10 cellular contexts compared by ENCODE assay signal in genomic region chr14:21107360-21107781, GRCh38. TPM values are rescaled to one million over a fixed set of nuclear protein-coding genes. Genes with fewer than 3 reads are reported as not detected.
A peak's percentile ranks its signal among the peaks of the same experiment; 100 is the strongest.
DNase-seq lines count a peak whose midpoint lies in the region; ATAC-seq, FAIRE-seq and TF ChIP-seq lines count a peak whose summit lies in the region.
"Had no signal": no experiment of that assay in that cellular context is flagged by ENCODE, and none has a peak within 500 bp of the region (broad histone marks: within the 10 kb centered on the region; RNA-seq: fewer than 3 reads in every experiment).

No MANE protein-coding gene starts in this region.

- no peaks in the 10 kb centered on the region for H3K27me3 ChIP-seq in GM23248 (replicated peaks; ENCODE audit: insufficient read depth)
- no peaks in the 10 kb centered on the region for H3K27me3 ChIP-seq in RWPE2 (ENCODE audit: insufficient read depth, poor library complexity, severe bottlenecking)
- no peaks in the 10 kb centered on the region for H3K27me3 ChIP-seq in gastrocnemius medialis

- H3K36me3 ChIP-seq in GM23248 (ENCODE audit: low read depth) = no peaks in the 10 kb centered on the region
- no peaks in the 10 kb centered on the region for H3K36me3 ChIP-seq in RWPE2 (ENCODE audit: low read depth)
- no peaks in the 10 kb centered on the region for H3K36me3 ChIP-seq in gastrocnemius medialis

- H3K9me3 ChIP-seq in GM23248 (ENCODE audit: low read depth) (no peaks in the 10 kb centered on the region), RWPE2 (ENCODE audit: severe bottlenecking) (no peaks in the 10 kb centered on the region), gastrocnemius medialis (no peaks in the 10 kb centered on the region)

- in situ Hi-C loops in GM23248 (cut with MboI) = no loop called here
- in situ Hi-C loops in gastrocnemius medialis (cut with MboI; ENCODE audit: low sequenced_read_pairs in 4 of 4) = loop anchor here (5.0 to 25.0 kb wide), 5 partner anchors 40 to 420 kb away; partner anchors contain the start of genes ANG (in 2 of the 4) and RNASE4 (in 2 of the 4)

- DNase-seq in GM23248 (peak; percentile 60), RWPE2 (ENCODE audit: low spot score) (no peak), fibroblast of villous mesenchyme (ENCODE audit: low read depth) (peak; percentile 59), gastrocnemius medialis (no peak), GM12891 (ENCODE audit: insufficient read length, low spot score) (no peak), occipital lobe (lab: John Stamatoyannopoulos, UW) (no peak), head of caudate nucleus (no peak)

- ATAC-seq in RWPE2 (ENCODE audit: low read depth) (no peak), gastrocnemius medialis (no peak), HG02763 (IDR thresholded peaks at IDR 0.05; ENCODE audit: unreplicated experiment) (no peak)

- H2AFZ ChIP-seq in GM23248 = peak overlapping the region; percentile 79

- TF ChIP-seq POLR2A in gastrocnemius medialis (IDR thresholded peaks at IDR 0.05) (no peak), GM12891 (IDR thresholded peaks at IDR 0.05; ENCODE audit: low read depth, low read length) (no peak)

- no peak overlapping the region for H3K4me2 ChIP-seq in GM23248 (ENCODE audit: unreplicated experiment)

- H3K9ac ChIP-seq in GM23248 = peak overlapping the region; percentile 67; the same call in 1 of the 2 replicates

- H3K27ac ChIP-seq in GM23248 = peak overlapping the region; percentile 74
- H3K27ac ChIP-seq in RWPE2 (ENCODE audit: poor library complexity, severe bottlenecking) = peak overlapping the region; percentile 82
- H3K27ac ChIP-seq in gastrocnemius medialis = peak overlapping the region; percentile 97 to 99 (median 98)

- peaks cover 30% of the 10 kb centered on the region for H3K4me1 ChIP-seq in GM23248 (ENCODE audit: insufficient read depth)
- H3K4me1 ChIP-seq in RWPE2 (ENCODE audit: insufficient read depth, poor library complexity, severe bottlenecking) = peaks cover 29% of the 10 kb centered on the region
- H3K4me1 ChIP-seq in gastrocnemius medialis = peaks cover 34% of the 10 kb centered on the region in 2 donors

- TF ChIP-seq CTCF in RWPE2 (IDR thresholded peaks at IDR 0.05; ENCODE audit: poor library complexity, severe bottlenecking) (no peak), fibroblast of villous mesenchyme (IDR thresholded peaks at IDR 0.05; ENCODE audit: insufficient read depth, low read depth, low read length) (no peak), gastrocnemius medialis (IDR thresholded peaks at IDR 0.05 in 4 of 5, conservative IDR thresholded peaks at IDR 0.05 in 1 of 5) (no peak)

- H3F3A ChIP-seq in GM23248 (ENCODE audit: insufficient read depth) = peaks cover 24% of the 10 kb centered on the region

- intact Hi-C loops in gastrocnemius medialis (cut with DNase I; ENCODE audit: low total_unique reads) (loop anchor here (5.0 to 10.0 kb wide), 3 partner anchors 135 to 763 kb away; partner anchors contain the start of gene PARP2), head of caudate nucleus (cut with DNase I) (loop anchor here (10.0 kb wide), 3 partner anchors 253 to 447 kb away; no protein-coding TSS in a partner anchor)

- FAIRE-seq in GM12891 (lab: Jason Lieb, UNC) = no peak

- H4K20me1 ChIP-seq in GM23248 (ENCODE audit: insufficient read depth) = no peaks in the 10 kb centered on the region

- H3K4me3 ChIP-seq in GM23248 (no peak overlapping the region), RWPE2 (ENCODE audit: severe bottlenecking) (no peak overlapping the region), fibroblast of villous mesenchyme (ENCODE audit: low read depth, low read length) (no peak overlapping the region), gastrocnemius medialis (no peak overlapping the region)

- WGBS in GM23248 (ENCODE audit: low coverage in 1 of 2, low lambda C conversion rate in 2 of 2, missing lambda C conversion rate in 2 of 2), 2 experiments = 10 to 16% methylated on average over 3 of the region's 3 CpGs

- H3K9me2 ChIP-seq in GM23248 (ENCODE audit: insufficient read depth) = no peaks in the 10 kb centered on the region

- H3K79me2 ChIP-seq in GM23248 (ENCODE audit: insufficient read depth) = no peaks in the 10 kb centered on the region

TF ChIP-seq in GM12891, 5 proteins besides CTCF, POLR2A, EP300 and RAD21:
- TF ChIP-seq POLR2AphosphoS5 (IDR thresholded peaks at IDR 0.05; ENCODE audit: low read depth, low read length) (no peak), POU2F2 (IDR thresholded peaks at IDR 0.05; ENCODE audit: low read depth, low read length) (no peak), PAX5 (IDR thresholded peaks at IDR 0.05; ENCODE audit: insufficient read depth, low read length, severe bottlenecking) (no peak), SPI1 (IDR thresholded peaks at IDR 0.05; ENCODE audit: low read depth, low read length) (no peak), TAF1 (IDR thresholded peaks at IDR 0.05; ENCODE audit: low read depth, low read length) (no peak)

RNA-seq across cellular contexts. Expression of gene TMEM253, which starts 6.5 kb away (rescaled TPM):
- 0.97 TPM in 1 of 2 replicates, not detected in the other for total RNA-seq in GM23248 (2014; rRNA removed; shearing (Covaris generic))
- polyA plus RNA-seq in GM23248 (2016; fragmentation: Nextera tagmentation; extraction: Ambion mirVana) = 0.18 TPM in 1 of 2 replicates, not detected in the other
- 0.64 TPM in 1 of 2 replicates, not detected in the other for total RNA-seq in fibroblast of villous mesenchyme
- total RNA-seq in gastrocnemius medialis = under 1 TPM in 2 of 4 donors, not detected in 2; 0.19 to 0.35 TPM
- not detected for polyA plus RNA-seq in GM12891 (2012; ENCODE audit: low read depth, missing spikeins)
- total RNA-seq in occipital lobe = not detected
- total RNA-seq: CD4-positive, alpha-beta T cell had no signal

RNA-seq across cellular contexts. Expression of gene ZNF219, which starts 8.9 kb away (rescaled TPM):
- total RNA-seq in GM23248 (2014; rRNA removed; shearing (Covaris generic)) = 15.9 and 24.0 TPM in 2 replicates
- polyA plus RNA-seq in GM23248 (2016; fragmentation: Nextera tagmentation; extraction: Ambion mirVana) = 1.6 and 1.8 TPM in 2 replicates
- total RNA-seq in fibroblast of villous mesenchyme = 1.7 and 2.6 TPM in 2 replicates
- total RNA-seq in gastrocnemius medialis = 10 to 100 TPM; 25.9 to 48.9 (median 43.9) TPM
- polyA plus RNA-seq in GM12891 (2012; ENCODE audit: low read depth, missing spikeins) = 1.5 TPM
- total RNA-seq in occipital lobe = 9.7 TPM

RNA-seq across cellular contexts. Expression of gene ARHGEF40, which starts 37.3 kb away (rescaled TPM):
- total RNA-seq in GM23248 (2014; rRNA removed; shearing (Covaris generic)) = 56.6 and 68.3 TPM in 2 replicates
- 22.4 and 23.9 TPM in 2 replicates for polyA plus RNA-seq in GM23248 (2016; fragmentation: Nextera tagmentation; extraction: Ambion mirVana)
- total RNA-seq in fibroblast of villous mesenchyme (39.6 and 45.3 TPM in 2 replicates), gastrocnemius medialis (10 to 100 TPM; 10.4 to 15.7 (median 12.9) TPM), occipital lobe (15.9 TPM)
- polyA plus RNA-seq in GM12891 (2012; ENCODE audit: low read depth, missing spikeins) = 0.05 TPM

RNA-seq across cellular contexts. Expression of gene OR5AU1, which starts 48.5 kb away (rescaled TPM):
- total RNA-seq in GM23248 (2014; rRNA removed; shearing (Covaris generic)) = not detected in 2 replicates
- polyA plus RNA-seq in GM23248 (2016; fragmentation: Nextera tagmentation; extraction: Ambion mirVana) = not detected in 2 replicates
- total RNA-seq in fibroblast of villous mesenchyme (under 0.01 TPM in 1 of 2 replicates, not detected in the other), gastrocnemius medialis (not detected), occipital lobe (not detected)
- polyA plus RNA-seq in GM12891 (2012; ENCODE audit: low read depth, missing spikeins) = not detected
- total RNA-seq: cardiac septum; CD4-positive, alpha-beta T cell had no signal

RNA-seq across cellular contexts. Expression of gene RNASE8, which starts 49.7 kb away (rescaled TPM):
- total RNA-seq in GM23248 (2014; rRNA removed; shearing (Covaris generic)) = not detected in 2 replicates
- polyA plus RNA-seq in GM23248 (2016; fragmentation: Nextera tagmentation; extraction: Ambion mirVana) = not detected in 2 replicates
- total RNA-seq in fibroblast of villous mesenchyme = not detected in 2 replicates
- total RNA-seq in gastrocnemius medialis = not detected
- polyA plus RNA-seq in GM12891 (2012; ENCODE audit: low read depth, missing spikeins) = not detected
- not detected for total RNA-seq in occipital lobe
- total RNA-seq: cardiac septum; CD4-positive, alpha-beta T cell had no signal

Comparison
In these comparisons a context has a peak if more than half of its experiments do, and no peak if none do; other contexts are left out.
1. DNase-seq: peak in GM23248 (single experiment) and fibroblast of villous mesenchyme (single experiment); none in RWPE2 (single experiment), gastrocnemius medialis (0 of 2), GM12891 (single experiment), occipital lobe (single experiment) and head of caudate nucleus (0 of 42).
2. Peak in every context shown above with its lines, with median percentiles within 50 percentile points of each other: H3K27ac ChIP-seq.